Comparison of ENCODE assay signal across 14 cellular contexts in the genomic region with DNA sequence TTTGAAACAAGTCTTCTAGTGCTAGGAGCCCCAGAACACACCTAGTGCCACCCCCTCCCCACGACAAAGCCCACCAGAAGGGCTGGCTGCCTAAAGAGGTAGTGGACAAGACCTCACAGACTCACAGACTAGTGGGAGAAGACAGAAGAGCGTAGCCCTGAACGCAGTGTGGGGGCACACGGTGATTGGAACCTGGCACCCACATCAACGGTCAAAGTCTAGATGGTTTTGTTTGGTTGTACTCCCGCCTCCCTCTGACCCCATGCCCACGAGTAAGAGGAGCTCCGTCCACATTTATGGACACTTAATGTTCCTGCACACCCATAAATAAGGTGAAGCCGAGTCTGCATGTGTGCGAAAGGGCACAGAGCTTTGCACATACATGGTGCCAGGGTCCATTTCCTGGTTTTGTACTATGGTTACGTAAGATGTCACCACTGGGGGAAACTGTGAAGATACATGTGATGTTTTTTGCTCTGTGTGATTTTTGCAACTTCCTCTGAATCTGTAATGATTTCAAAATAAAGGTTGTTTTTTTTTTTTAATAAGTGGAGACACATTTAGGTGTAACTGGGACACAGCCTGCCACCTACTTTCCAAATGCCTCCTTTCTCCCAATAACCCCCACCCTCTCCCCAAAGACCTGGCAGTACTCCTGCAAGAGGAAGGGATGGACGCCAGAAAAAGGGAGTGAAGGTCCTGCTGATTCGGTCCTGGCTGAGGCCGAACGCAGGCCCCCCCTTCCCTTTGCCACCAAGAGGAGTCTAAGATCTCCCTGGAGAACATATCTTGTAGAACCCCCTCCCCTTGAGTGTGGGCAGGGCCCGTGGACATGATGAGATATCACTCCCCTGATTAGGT.
DNase-seq lines count a peak whose midpoint lies in the region; ATAC-seq, FAIRE-seq and TF ChIP-seq lines count a peak whose summit lies in the region.
"Had no signal": no experiment of that assay in that cellular context is flagged by ENCODE, and none has a peak within 500 bp of the region (broad histone marks: within the 10 kb centered on the region; RNA-seq: fewer than 3 reads in every experiment).

No MANE protein-coding gene starts in this region.

- POLR2A ChIA-PET in OCI-LY7 (lab: Charles Lee) = no interaction called here

- H4K20me1 ChIP-seq in OCI-LY7 (ENCODE audit: insufficient read depth, low read length) = no peaks in the 10 kb centered on the region

- DNase-seq in GF-D8 (lab: John Stamatoyannopoulos, UW) = peak; percentile 94
- DNase-seq in OCI-LY7 (ENCODE audit: low spot score) = no peak
- no peak for DNase-seq in GM19239 (ENCODE audit: insufficient read length, low spot score)
- no peak for DNase-seq in stimulated activated CD4-positive, alpha-beta T cell treated with anti-CD3 and anti-CD28 coated beads, Interleukin-4, amount 100 ng/mL, for 1 hour
- no peak for DNase-seq in HuH-7.5 (ENCODE audit: low spot score)
- DNase-seq: activated effector memory CD4-positive, alpha-beta T cell treated with anti-CD3 and anti-CD28 coated beads, Interleukin-2, amount 50 U/mL, for 16 hours; DMS 273 treated with DMSO at 0.1 percent for 48 hours; effector CD4-positive, alpha-beta T cell; PC-9; stimulated activated CD4-positive, alpha-beta T cell treated with anti-CD3 and anti-CD28 coated beads, Interleukin-1b, Interleukin-23, amount 100 ng/mL, for 48 hours; WERI-Rb-1 had no signal

- no peaks in the 10 kb centered on the region for H3K79me2 ChIP-seq in OCI-LY7 (ENCODE audit: insufficient read depth, low read depth, low read length)

- peaks cover 25% of the 10 kb centered on the region for H3K36me3 ChIP-seq in OCI-LY7 (ENCODE audit: insufficient read depth, low read length)
- H3K36me3 ChIP-seq: WERI-Rb-1 had no signal

- H3K27me3 ChIP-seq in layer of hippocampus (ENCODE audit: control insufficient read depth, insufficient read depth, low read length) = no peaks in the 10 kb centered on the region

- intact Hi-C loops in OCI-LY7 (cut with micrococcal nuclease; ENCODE audit: unreplicated experiment) = loop anchor here (5.0 to 10.0 kb wide), 2 partner anchors 297 to 535 kb away; a partner anchor contains a TSS

- no peak for FAIRE-seq in GM19239 (lab: Jason Lieb, UNC)

- no peak for TF ChIP-seq CTCF in OCI-LY7 (conservative IDR thresholded peaks at IDR 0.05; ENCODE audit: low read length)

- CTCF ChIA-PET in OCI-LY7 (lab: Charles Lee; ENCODE audit: unreplicated experiment) = no interaction called here

- peaks cover 31% of the 10 kb centered on the region for H3K9me3 ChIP-seq in OCI-LY7 (ENCODE audit: low read length)

- no peak for ATAC-seq in HG03469 (IDR thresholded peaks at IDR 0.05; ENCODE audit: unreplicated experiment)

- H3K27ac ChIP-seq in OCI-LY7 (ENCODE audit: low read depth, low read length, poor library complexity, severe bottlenecking) (peak overlapping the region; percentile 25), layer of hippocampus (ENCODE audit: low read depth, low read length) (peak overlapping the region; percentile 55), skin epidermis (peak overlapping the region in 16 of 21 experiments; percentile 4 to 79 (median 58))
- H3K27ac ChIP-seq: PC-9, WERI-Rb-1 had no signal

- H3K9me2 ChIP-seq in OCI-LY7 (ENCODE audit: insufficient read depth, low read length) = no peaks in the 10 kb centered on the region

- no peak overlapping the region for H3K4me2 ChIP-seq in OCI-LY7 (ENCODE audit: low read length)
- H3K4me2 ChIP-seq: PC-9 had no signal

- no peak overlapping the region for H3K4me3 ChIP-seq in OCI-LY7 (ENCODE audit: low read depth, low read length, poor library complexity, severe bottlenecking)
- H3K4me3 ChIP-seq in skin epidermis = no peak overlapping the region
- H3K4me3 ChIP-seq: PC-9 had no signal

- no peak overlapping the region for H2AFZ ChIP-seq in OCI-LY7 (ENCODE audit: low read length)
- H2AFZ ChIP-seq: PC-9 had no signal

- H3K4me1 ChIP-seq in OCI-LY7 (ENCODE audit: insufficient read depth, low read length, poor library complexity, severe bottlenecking) = peaks cover 74% of the 10 kb centered on the region

- no TSS peak for BruUV-seq in OCI-LY7 (replicated peaks; lab: Mats Ljungman, UMichigan)
